ENCODE assay signal across 22 cellular contexts in genomic region chr11:103987631-103988594, GRCh38. TPM values are rescaled to one million over a fixed set of nuclear protein-coding genes. Genes with fewer than 3 reads are reported as not detected.
A peak's percentile ranks its signal among the peaks of the same experiment; 100 is the strongest.
DNase-seq lines count a peak whose midpoint lies in the region; ATAC-seq, FAIRE-seq and TF ChIP-seq lines count a peak whose summit lies in the region.
"Had no signal": no experiment of that assay in that cellular context is flagged by ENCODE, and none has a peak within 500 bp of the region (broad histone marks: within the 10 kb centered on the region; RNA-seq: fewer than 3 reads in every experiment).

No MANE protein-coding gene starts in this region.

- H3K4me3 ChIP-seq in A549 (no peak overlapping the region), GM23338 (no peak overlapping the region), PC-3 (ENCODE audit: low read length) (0 out of 2 replicates have a peak overlapping the region, but pooled peaks have one; percentile 0), fibroblast of mammary gland (ENCODE audit: control insufficient read depth, low read depth, low read length) (no peak overlapping the region), brain microvascular endothelial cell (ENCODE audit: low read depth, low read length) (no peak overlapping the region), lower leg skin (ENCODE audit: low read depth, poor library complexity, severe bottlenecking) (no peak overlapping the region)

- no peak for TF ChIP-seq EP300 in A549 (IDR thresholded peaks at IDR 0.05)

- H3K9me3 Mint-ChIP-seq in GM23338, result peaks cover 4% of the 10 kb centered on the region; the same call in 2 of the 3 replicates
- H3K9me3 Mint-ChIP-seq: central memory CD8-positive, alpha-beta T cell had no signal

- no peak for TF ChIP-seq RAD21 in A549 (conservative IDR thresholded peaks at IDR 0.05 in 1 of 2, IDR thresholded peaks at IDR 0.05 in 1 of 2)

- CTCF ChIA-PET in A549 (lab: Yijun Ruan, JAX), result interaction anchor here (0.7 to 0.9 kb wide), 2 partner anchors 9 to 13 kb away, joined by 3 to 4 read pairs; no protein-coding TSS in a partner anchor
- CTCF ChIA-PET in PC-3 (lab: Charles Lee), result no interaction called here

- H3K27me3 Mint-ChIP-seq in GM23338 (ENCODE audit: insufficient read depth, low read depth, poor library complexity), result peaks cover 3% of the 10 kb centered on the region
- H3K27me3 Mint-ChIP-seq: activated CD4-positive, alpha-beta T cell treated with anti-CD3 and anti-CD28 coated beads for 36 hours; activated naive CD8-positive, alpha-beta T cell treated with anti-CD3 and anti-CD28 coated beads, Interleukin-2, amount 10 ng/mL, durations not matched to agents 7 days and 5 days; central memory CD8-positive, alpha-beta T cell; IgD-negative memory B cell; stimulated activated naive B cell treated with anti-CD40 and anti-IgM and Interleukin-4, amounts not matched to agents 10 μg/mL and 1 μg/mL and 100 μg/mL, for 72 hours had no signal

- no peak overlapping the region for H3K9ac ChIP-seq in PC-3 (ENCODE audit: low read length)

- H3K4me3 Mint-ChIP-seq in GM23338, result no peak overlapping the region
- H3K4me3 Mint-ChIP-seq: activated CD4-positive, alpha-beta T cell treated with anti-CD3 and anti-CD28 coated beads for 36 hours; activated naive CD8-positive, alpha-beta T cell treated with anti-CD3 and anti-CD28 coated beads, Interleukin-2, amount 10 ng/mL, durations not matched to agents 7 days and 5 days; central memory CD8-positive, alpha-beta T cell; IgD-negative memory B cell; mesothelial cell of epicardium; stimulated activated naive B cell treated with anti-CD40 and anti-IgM and Interleukin-4, amounts not matched to agents 10 μg/mL and 1 μg/mL and 100 μg/mL, for 72 hours had no signal

- POLR2A ChIA-PET in A549 (lab: Yijun Ruan, JAX) (no interaction called here), PC-3 (lab: Charles Lee; ENCODE audit: unreplicated experiment) (no interaction called here)

- no peaks in the 10 kb centered on the region for H3F3A ChIP-seq in GM23338 (replicated peaks; ENCODE audit: low read depth)
- H3F3A ChIP-seq in PC-3 (ENCODE audit: low read length, unreplicated experiment), result no peaks in the 10 kb centered on the region

- no TSS peak for BruUV-seq in PC-3 (replicated peaks; lab: Mats Ljungman, UMichigan)

- no peaks in the 10 kb centered on the region for H3K36me3 ChIP-seq in GM23338 (ENCODE audit: insufficient read depth)
- H3K36me3 ChIP-seq in PC-3 (ENCODE audit: low read depth, low read length), result no peaks in the 10 kb centered on the region
- no peaks in the 10 kb centered on the region for H3K36me3 ChIP-seq in brain microvascular endothelial cell (replicated peaks)

- TF ChIP-seq CTCF in A549 (IDR thresholded peaks at IDR 0.05) (no peak), GM23338 (conservative IDR thresholded peaks at IDR 0.05; ENCODE audit: low read depth in 2 of 2) (no peak), PC-3 (conservative IDR thresholded peaks at IDR 0.05; ENCODE audit: low read depth, low read length) (peak; percentile 57), fibroblast of mammary gland (conservative IDR thresholded peaks at IDR 0.05; ENCODE audit: control insufficient read depth, insufficient read depth, low read depth, low read length) (peak; percentile 1), brain microvascular endothelial cell (IDR thresholded peaks at IDR 0.05; ENCODE audit: low read depth, low read length, missing control alignments) (no peak), lower leg skin (IDR thresholded peaks at IDR 0.05) (no peak)

- H3K27ac ChIP-seq in A549 (no peak overlapping the region), GM23338 (ENCODE audit: low read depth) (no peak overlapping the region), PC-3 (ENCODE audit: low read length) (no peak overlapping the region), brain microvascular endothelial cell (no peak overlapping the region)

- no peak overlapping the region for H3K4me2 ChIP-seq in A549
- no peak overlapping the region for H3K4me2 ChIP-seq in GM23338
- peak overlapping the region; percentile 19 for H3K4me2 ChIP-seq in PC-3 (ENCODE audit: low read length)

- H3K4me1 Mint-ChIP-seq in GM23338, result peaks cover 13% of the 10 kb centered on the region
- H3K4me1 Mint-ChIP-seq: activated CD4-positive, alpha-beta T cell treated with anti-CD3 and anti-CD28 coated beads for 36 hours; activated naive CD8-positive, alpha-beta T cell treated with anti-CD3 and anti-CD28 coated beads, Interleukin-2, amount 10 ng/mL, durations not matched to agents 7 days and 5 days; central memory CD8-positive, alpha-beta T cell; IgD-negative memory B cell; mesothelial cell of epicardium; stimulated activated naive B cell treated with anti-CD40 and anti-IgM and Interleukin-4, amounts not matched to agents 10 μg/mL and 1 μg/mL and 100 μg/mL, for 72 hours had no signal

- H3K27me3 ChIP-seq in GM23338 (ENCODE audit: insufficient read depth) (no peaks in the 10 kb centered on the region), PC-3 (ENCODE audit: low read length) (peaks cover 7% of the 10 kb centered on the region; the same call in 1 of the 2 replicates), brain microvascular endothelial cell (replicated peaks) (no peaks in the 10 kb centered on the region)

- FAIRE-seq in A549 (lab: Jason Lieb, UNC), result no peak
- FAIRE-seq: kidney had no signal

- peak overlapping the region; percentile 36; the same call in 1 of the 2 replicates for H3K27ac Mint-ChIP-seq in GM23338
- H3K27ac Mint-ChIP-seq: activated CD4-positive, alpha-beta T cell treated with anti-CD3 and anti-CD28 coated beads for 36 hours; activated naive CD8-positive, alpha-beta T cell treated with anti-CD3 and anti-CD28 coated beads, Interleukin-2, amount 10 ng/mL, durations not matched to agents 7 days and 5 days; IgD-negative memory B cell; mesothelial cell of epicardium; stimulated activated naive B cell treated with anti-CD40 and anti-IgM and Interleukin-4, amounts not matched to agents 10 μg/mL and 1 μg/mL and 100 μg/mL, for 72 hours had no signal

- H3K9me3 ChIP-seq in A549 (0 out of 3 replicates have a peak, but pooled peaks cover 4% of the 10 kb centered on the region), PC-3 (ENCODE audit: low read length) (no peaks in the 10 kb centered on the region)

- TF ChIP-seq POLR2A in A549 (IDR thresholded peaks at IDR 0.05; ENCODE audit: low read length) (no peak), lower leg skin (IDR thresholded peaks at IDR 0.05) (no peak)

- in situ Hi-C loops in brain microvascular endothelial cell (cut with HindIII; ENCODE audit: low pct_ligation_motif_present, low sequenced_read_pairs), result no loop called here

- H2AFZ ChIP-seq in GM23338 (no peak overlapping the region), PC-3 (ENCODE audit: low read length) (no peak overlapping the region)

- H4K20me1 ChIP-seq in GM23338 (replicated peaks; ENCODE audit: insufficient read depth) (no peaks in the 10 kb centered on the region; the same call in 1 of the 2 replicates), PC-3 (ENCODE audit: low read length) (no peaks in the 10 kb centered on the region)

- H3K79me2 ChIP-seq in GM23338 (replicated peaks; ENCODE audit: insufficient read depth) (no peaks in the 10 kb centered on the region), PC-3 (ENCODE audit: low read length) (no peaks in the 10 kb centered on the region)

- DNase-seq in A549 (ENCODE audit: low read depth in 1 of 2, low spot score in 1 of 2) (no peak), GM23338 (ENCODE audit: low spot score) (peak; percentile 56), PC-3 (peak; percentile 22), fibroblast of mammary gland (ENCODE audit: low read depth) (peak; percentile 33), brain microvascular endothelial cell (no peak), lower leg skin (ENCODE audit: low spot score in 2 of 2) (no peak)
- DNase-seq in stimulated activated naive CD8-positive, alpha-beta T cell treated with anti-CD3 and anti-CD28 coated beads, Interleukin-15, Interleukin-2, amounts not matched to agents 100 U/mL and 50 U/mL, for 24 hours, result no peak
- DNase-seq in effector CD8-positive, alpha-beta T cell (lab: John Stamatoyannopoulos, UW), result no peak
- DNase-seq: activated CD4-positive, alpha-beta T cell treated with anti-CD3 and anti-CD28 coated beads for 36 hours; activated naive CD8-positive, alpha-beta T cell treated with anti-CD3 and anti-CD28 coated beads, Interleukin-2, amount 10 ng/mL, durations not matched to agents 7 days and 5 days; activated T-cell treated with anti-CD3 and anti-CD28 coated beads, Interleukin-2, amount 50 U/mL, for 1 hour; glutamatergic neuron; GOT3; kidney; stimulated activated naive B cell treated with anti-CD40 and anti-IgM and Interleukin-4, amounts not matched to agents 10 μg/mL and 1 μg/mL and 100 μg/mL, for 72 hours had no signal

- intact Hi-C loops in PC-3 (cut with micrococcal nuclease), result loop anchor here (5.0 kb wide), 1 partner anchor 164 kb away; no protein-coding TSS in a partner anchor
- intact Hi-C loops in lower leg skin (cut with DNase I; ENCODE audit: low total_unique reads), result no loop called here

- no peak for ATAC-seq in A549
- ATAC-seq in GM23338, result peak; percentile 82
- ATAC-seq in PC-3, result peak; percentile 55
- no peak for ATAC-seq in stimulated activated naive CD8-positive, alpha-beta T cell treated with anti-CD3 and anti-CD28 coated beads, Interleukin-15, Interleukin-2, amounts not matched to agents 100 U/mL and 50 U/mL, for 24 hours
- ATAC-seq: activated CD4-positive, alpha-beta T cell treated with anti-CD3 and anti-CD28 coated beads for 36 hours; stimulated activated naive B cell treated with anti-CD40 and anti-IgM and Interleukin-4, amounts not matched to agents 10 μg/mL and 1 μg/mL and 100 μg/mL, for 72 hours had no signal

- no peaks in the 10 kb centered on the region; the same call in 1 of the 2 replicates for H3K9me2 ChIP-seq in GM23338 (ENCODE audit: insufficient read depth)
- no peaks in the 10 kb centered on the region for H3K9me2 ChIP-seq in PC-3 (replicated peaks; ENCODE audit: low read length)

- H3K4me1 ChIP-seq in A549 (no peaks in the 10 kb centered on the region), GM23338 (ENCODE audit: insufficient read depth) (0 out of 2 replicates have a peak, but pooled peaks cover 3% of the 10 kb centered on the region), PC-3 (ENCODE audit: insufficient read depth, low read length) (peaks cover 12% of the 10 kb centered on the region; the same call in 1 of the 2 replicates)

- H3K36me3 Mint-ChIP-seq in GM23338 (ENCODE audit: low read depth), result 0 out of 3 replicates have a peak, but pooled peaks cover 3% of the 10 kb centered on the region
- H3K36me3 Mint-ChIP-seq: activated naive CD8-positive, alpha-beta T cell treated with anti-CD3 and anti-CD28 coated beads, Interleukin-2, amount 10 ng/mL, durations not matched to agents 7 days and 5 days; stimulated activated naive B cell treated with anti-CD40 and anti-IgM and Interleukin-4, amounts not matched to agents 10 μg/mL and 1 μg/mL and 100 μg/mL, for 72 hours had no signal

- 90% methylated on average over 9 of the region's 9 CpGs for WGBS in A549 (ENCODE audit: missing lambda C conversion rate)
- whole genome bisulfite sequencing in lower leg skin, 2 donors, result 83 to 88% methylated on average over 9 of the region's 9 CpGs

RNA-seq across cellular contexts. Expression of gene DDI1, which starts 48.5 kb away (rescaled TPM):
- not detected in 2 replicates for polyA plus RNA-seq in A549 (2011; rRNA removed)
- not detected in 2 replicates for polyA plus RNA-seq in A549 (2012; cell fraction: cytosol; rRNA removed)
- polyA plus RNA-seq in A549 (2012; cell fraction: nucleus; rRNA removed), result not detected in 2 replicates
- not detected in 3 replicates for polyA plus RNA-seq in A549 (2017; fragmentation: RNase III; extraction: RNeasy Plus Mini Kit Qiagen cat#74134 plus additional on column Dnase treatment)
- polyA minus RNA-seq in A549 (2011; rRNA and poly(A)+ RNA removed), result not detected in 2 replicates
- total RNA-seq in GM23338 (2014; rRNA removed; shearing (Covaris generic)), result not detected in 2 replicates
- 0.13 TPM in 1 of 2 replicates, not detected in the other for polyA plus RNA-seq in GM23338 (2016; fragmentation: Nextera tagmentation; extraction: Ambion mirVana)
- total RNA-seq in PC-3 (2014; rRNA removed), result not detected in 2 replicates
- not detected for total RNA-seq in lower leg skin
- total RNA-seq: activated CD4-positive, alpha-beta T cell treated with anti-CD3 and anti-CD28 coated beads for 36 hours; activated naive CD8-positive, alpha-beta T cell treated with anti-CD3 and anti-CD28 coated beads, Interleukin-2, amount 10 ng/mL, durations not matched to agents 7 days and 5 days; kidney; mesothelial cell of epicardium; omental fat pad; skeletal muscle tissue; T-helper 2 cell treated with Interferon-gamma antibody and Interleukin-4, amounts not matched to agents 100 ng/mL and 5 ng/mL, for 36 hours; urinary bladder had no signal
- polyA plus RNA-seq: urinary bladder had no signal

Comparison
In these comparisons a context has a peak if more than half of its experiments do, and no peak if none do; other contexts are left out.
1. ATAC-seq: peak in GM23338 (single experiment) and PC-3 (single experiment); none in A549 (0 of 2) and stimulated activated naive CD8-positive, alpha-beta T cell treated with anti-CD3 and anti-CD28 coated beads, Interleukin-15, Interleukin-2, amounts not matched to agents 100 U/mL and 50 U/mL, for 24 hours (single experiment).
2. DNase-seq: peak in GM23338 (single experiment), PC-3 (single experiment) and fibroblast of mammary gland (single experiment); none in A549 (0 of 2), brain microvascular endothelial cell (single experiment), stimulated activated naive CD8-positive, alpha-beta T cell treated with anti-CD3 and anti-CD28 coated beads, Interleukin-15, Interleukin-2, amounts not matched to agents 100 U/mL and 50 U/mL, for 24 hours (single experiment), effector CD8-positive, alpha-beta T cell (single experiment) and lower leg skin (0 of 2).
3. CTCF ChIP-seq: peak in PC-3 (single experiment) and fibroblast of mammary gland (single experiment); none in A549 (single experiment), GM23338 (0 of 2), brain microvascular endothelial cell (single experiment) and lower leg skin (0 of 3).